In the genomic region with DNA sequence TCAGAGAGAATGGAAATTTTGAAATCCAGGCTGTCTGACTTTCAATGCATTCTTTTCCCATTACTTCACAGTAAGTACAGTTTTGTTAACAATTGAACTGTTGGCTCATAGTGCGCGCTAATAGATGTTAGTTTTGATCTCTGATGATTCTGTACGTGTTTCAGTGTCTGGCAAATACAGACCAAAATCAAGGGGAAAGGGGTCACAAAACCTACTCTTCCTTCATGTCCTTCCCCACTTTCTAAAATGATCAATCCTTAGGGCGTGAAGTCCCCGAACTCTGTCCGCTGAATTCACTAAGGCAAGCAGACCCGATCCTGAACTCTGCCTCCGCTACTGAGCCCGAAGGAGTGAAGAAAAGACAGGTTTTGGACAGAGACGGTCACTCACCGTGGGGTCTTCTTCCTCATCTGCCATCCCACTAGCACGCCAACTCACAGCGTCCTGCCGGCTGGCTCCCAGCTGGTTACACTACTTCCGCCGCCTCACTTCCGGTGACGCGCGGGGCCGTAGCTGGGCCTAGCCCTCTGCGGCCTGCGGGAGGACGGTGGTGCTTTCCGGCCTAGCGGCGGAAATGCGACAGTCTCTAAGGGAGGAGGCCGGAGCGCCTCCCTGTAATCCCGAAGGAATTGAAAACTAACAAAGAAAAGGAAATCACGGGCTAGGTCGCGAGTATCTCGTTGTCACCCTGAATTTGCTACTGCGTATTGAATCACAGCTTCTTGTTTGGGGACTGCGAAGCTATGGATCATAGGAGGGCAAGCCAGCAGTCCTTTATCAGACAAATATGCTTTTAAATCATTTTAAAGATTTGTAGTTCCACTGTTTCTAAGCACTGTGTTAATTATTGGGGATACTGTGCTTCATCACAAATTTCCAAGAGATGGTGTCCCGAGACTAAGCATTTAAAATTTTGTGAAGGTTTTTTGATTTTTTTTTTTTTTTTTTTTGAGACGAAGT, we compare ENCODE assay signal across 1 cellular context.
TF ChIP-seq lines count a peak whose summit lies in the region.

A gene with protein sequence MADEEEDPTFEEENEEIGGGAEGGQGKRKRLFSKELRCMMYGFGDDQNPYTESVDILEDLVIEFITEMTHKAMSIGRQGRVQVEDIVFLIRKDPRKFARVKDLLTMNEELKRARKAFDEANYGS (minus strand): TSS at position 473 of the 960 bp plus-strand sequence. CDS start 56 bp downstream, at position 417.

TF ChIP-seq in K562, 482 proteins besides CTCF, POLR2A, EP300 and RAD21 (continued from another document and continues in another):
- TF ChIP-seq ZNF609 (CRISPR knock-in tag; IDR thresholded peaks at IDR 0.05; ENCODE audit: borderline replicate concordance): peak; percentile 83; the same call in 1 of the 2 replicates
- TF ChIP-seq SMARCA5 (IDR thresholded peaks at IDR 0.05): no peak
- TF ChIP-seq MYC (IDR thresholded peaks at IDR 0.05; ENCODE audit: low read depth, low read length): peak; percentile 79
- TF ChIP-seq MYC (CRISPR knock-in tag; IDR thresholded peaks at IDR 0.05; ENCODE audit: borderline replicate concordance, low read depth): no peak
- no peak for TF ChIP-seq ADNP (tag; IDR thresholded peaks at IDR 0.05)
- no peak for TF ChIP-seq ZNF586 (CRISPR knock-in tag; conservative IDR thresholded peaks at IDR 0.05)
- TF ChIP-seq STAT5A (IDR thresholded peaks at IDR 0.05; ENCODE audit: borderline replicate concordance, low read length): no peak
- peak; percentile 76; the same call in 1 of the 2 replicates for TF ChIP-seq XRCC5 (IDR thresholded peaks at IDR 0.05; ENCODE audit: low read depth, low read length)
- TF ChIP-seq SIX5 (IDR thresholded peaks at IDR 0.05; ENCODE audit: borderline replicate concordance in 1 of 2, insufficient read depth in 1 of 2, low read depth in 1 of 2, low read length in 2 of 2): no peak
- TF ChIP-seq ZNF121 (CRISPR knock-in tag; conservative IDR thresholded peaks at IDR 0.05): no peak
- no peak for TF ChIP-seq DDX20 (tag; IDR thresholded peaks at IDR 0.05; ENCODE audit: low read depth)
- TF ChIP-seq ZNF124 (CRISPR knock-in tag; IDR thresholded peaks at IDR 0.05): no peak
- TF ChIP-seq GTF2A2 (tag; IDR thresholded peaks at IDR 0.05): no peak
- TF ChIP-seq, protein P1, sequence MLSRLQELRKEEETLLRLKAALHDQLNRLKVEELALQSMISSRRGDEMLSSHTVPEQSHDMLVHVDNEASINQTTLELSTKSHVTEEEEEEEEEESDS (CRISPR knock-in tag; IDR thresholded peaks at IDR 0.05): no peak
- TF ChIP-seq MAFK (IDR thresholded peaks at IDR 0.05; ENCODE audit: low read length): no peak; the same call in 1 of the 2 replicates
- peak; percentile 72; the same call in 1 of the 2 replicates for TF ChIP-seq ZBTB7A (IDR thresholded peaks at IDR 0.05; ENCODE audit: borderline replicate concordance, control insufficient read depth, low read depth, low read length)
- TF ChIP-seq TAL1 (IDR thresholded peaks at IDR 0.05): no peak
- no peak for TF ChIP-seq U2AF1 (optimal IDR thresholded peaks at IDR 0.05; ENCODE audit: low read depth, low read length)
- TF ChIP-seq NCOA2 (IDR thresholded peaks at IDR 0.05; ENCODE audit: partially characterized antibody in 2 of 2): no peak
- no peak for TF ChIP-seq CBX5 (IDR thresholded peaks at IDR 0.05; ENCODE audit: borderline replicate concordance, low read depth)
- TF ChIP-seq, protein P2, sequence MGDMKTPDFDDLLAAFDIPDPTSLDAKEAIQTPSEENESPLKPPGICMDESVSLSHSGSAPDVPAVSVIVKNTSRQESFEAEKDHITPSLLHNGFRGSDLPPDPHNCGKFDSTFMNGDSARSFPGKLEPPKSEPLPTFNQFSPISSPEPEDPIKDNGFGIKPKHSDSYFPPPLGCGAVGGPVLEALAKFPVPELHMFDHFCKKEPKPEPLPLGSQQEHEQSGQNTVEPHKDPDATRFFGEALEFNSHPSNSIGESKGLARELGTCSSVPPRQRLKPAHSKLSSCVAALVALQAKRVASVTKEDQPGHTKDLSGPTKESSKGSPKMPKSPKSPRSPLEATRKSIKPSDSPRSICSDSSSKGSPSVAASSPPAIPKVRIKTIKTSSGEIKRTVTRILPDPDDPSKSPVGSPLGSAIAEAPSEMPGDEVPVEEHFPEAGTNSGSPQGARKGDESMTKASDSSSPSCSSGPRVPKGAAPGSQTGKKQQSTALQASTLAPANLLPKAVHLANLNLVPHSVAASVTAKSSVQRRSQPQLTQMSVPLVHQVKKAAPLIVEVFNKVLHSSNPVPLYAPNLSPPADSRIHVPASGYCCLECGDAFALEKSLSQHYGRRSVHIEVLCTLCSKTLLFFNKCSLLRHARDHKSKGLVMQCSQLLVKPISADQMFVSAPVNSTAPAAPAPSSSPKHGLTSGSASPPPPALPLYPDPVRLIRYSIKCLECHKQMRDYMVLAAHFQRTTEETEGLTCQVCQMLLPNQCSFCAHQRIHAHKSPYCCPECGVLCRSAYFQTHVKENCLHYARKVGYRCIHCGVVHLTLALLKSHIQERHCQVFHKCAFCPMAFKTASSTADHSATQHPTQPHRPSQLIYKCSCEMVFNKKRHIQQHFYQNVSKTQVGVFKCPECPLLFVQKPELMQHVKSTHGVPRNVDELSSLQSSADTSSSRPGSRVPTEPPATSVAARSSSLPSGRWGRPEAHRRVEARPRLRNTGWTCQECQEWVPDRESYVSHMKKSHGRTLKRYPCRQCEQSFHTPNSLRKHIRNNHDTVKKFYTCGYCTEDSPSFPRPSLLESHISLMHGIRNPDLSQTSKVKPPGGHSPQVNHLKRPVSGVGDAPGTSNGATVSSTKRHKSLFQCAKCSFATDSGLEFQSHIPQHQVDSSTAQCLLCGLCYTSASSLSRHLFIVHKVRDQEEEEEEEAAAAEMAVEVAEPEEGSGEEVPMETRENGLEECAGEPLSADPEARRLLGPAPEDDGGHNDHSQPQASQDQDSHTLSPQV (IDR thresholded peaks at IDR 0.05): 0 out of 2 replicates have a peak, but pooled peaks have one; percentile 23
- TF ChIP-seq ZNF263 (CRISPR knock-in tag; IDR thresholded peaks at IDR 0.05; ENCODE audit: borderline replicate concordance): no peak; the same call in none of the 2 replicates
- no peak for TF ChIP-seq ZNF197 (CRISPR knock-in tag; IDR thresholded peaks at IDR 0.05; ENCODE audit: low read depth)
- 0 out of 2 replicates have a peak, but pooled peaks have one; percentile 12 for TF ChIP-seq ARID3B (CRISPR knock-in tag; IDR thresholded peaks at IDR 0.05; ENCODE audit: borderline replicate concordance)
- TF ChIP-seq MEF2A (IDR thresholded peaks at IDR 0.05; ENCODE audit: control insufficient read depth, low read depth, low read length): no peak
- TF ChIP-seq MAFG (tag; conservative IDR thresholded peaks at IDR 0.05): no peak
- peak in 1 of 2 experiments; percentile 88; a peak in 2 of 4 replicates for TF ChIP-seq SRF (CRISPR knock-in tag; IDR thresholded peaks at IDR 0.05)
- no peak for TF ChIP-seq PPARD (CRISPR knock-in tag; IDR thresholded peaks at IDR 0.05)
- no peak for TF ChIP-seq NR2C2 (CRISPR knock-in tag; IDR thresholded peaks at IDR 0.05)
- TF ChIP-seq NR2C2 (tag; IDR thresholded peaks at IDR 0.05): peak; percentile 75
- TF ChIP-seq SRSF1 (IDR thresholded peaks at IDR 0.05; ENCODE audit: low read depth, low read length): no peak
- no peak for TF ChIP-seq GATAD2A (IDR thresholded peaks at IDR 0.05)
- TF ChIP-seq HDAC3 (IDR thresholded peaks at IDR 0.05; ENCODE audit: borderline replicate concordance, partially characterized antibody): peak; percentile 6
- no peak for TF ChIP-seq ZSCAN32 (CRISPR knock-in tag; IDR thresholded peaks at IDR 0.05)
- TF ChIP-seq FOXO4 (CRISPR knock-in tag; IDR thresholded peaks at IDR 0.05): no peak
- TF ChIP-seq BRD4 (IDR thresholded peaks at IDR 0.05): no peak; the same call in 1 of the 2 replicates
